8 cellular contexts compared by ENCODE assay signal in genomic region chr12:101759396-101760047, GRCh38. TPM values are rescaled to one million over a fixed set of nuclear protein-coding genes. Genes with fewer than 3 reads are reported as not detected.
DNase-seq lines count a peak whose midpoint lies in the region; ATAC-seq and FAIRE-seq lines count a peak whose summit lies in the region.

No MANE protein-coding gene starts in this region.

- H3K14ac ChIP-seq in mesenchymal stem cell (ENCODE audit: low read length in 2 of 2): no peak overlapping the region

- no peaks in the 10 kb centered on the region for H3K4me1 ChIP-seq in mesenchymal stem cell (ENCODE audit: control insufficient read depth, insufficient read depth, low read depth, low read length)

- no peak overlapping the region for H4K91ac ChIP-seq in mesenchymal stem cell (ENCODE audit: low read length)

- no peak overlapping the region for H3K4ac ChIP-seq in mesenchymal stem cell (ENCODE audit: low read depth in 1 of 2, low read length in 2 of 2)

- H2AK5ac ChIP-seq in mesenchymal stem cell (ENCODE audit: low read length, severe bottlenecking): no peak overlapping the region

- H3K79me1 ChIP-seq in mesenchymal stem cell (replicated peaks; ENCODE audit: low read length, poor library complexity, severe bottlenecking): no peaks in the 10 kb centered on the region

- WGBS in mesenchymal stem cell: 81% methylated on average over 5 of the region's 5 CpGs

- H3K4me3 ChIP-seq in mesenchymal stem cell (ENCODE audit: insufficient read depth in 1 of 2, low read depth in 1 of 2, low read length in 2 of 2): no peak overlapping the region

- H3K18ac ChIP-seq in mesenchymal stem cell (ENCODE audit: low read depth in 1 of 2, low read length in 2 of 2): no peak overlapping the region

- H3K23ac ChIP-seq in mesenchymal stem cell (ENCODE audit: low read length in 2 of 2): no peak overlapping the region

- peak; percentile 71 for FAIRE-seq in GM18507 (lab: Jason Lieb, UNC)

- H3K27ac ChIP-seq in mesenchymal stem cell (ENCODE audit: low read length, poor library complexity, severe bottlenecking): no peak overlapping the region

- H2BK15ac ChIP-seq in mesenchymal stem cell (ENCODE audit: low read depth, poor library complexity, severe bottlenecking): no peak overlapping the region

- no peak overlapping the region for H3K9ac ChIP-seq in mesenchymal stem cell (ENCODE audit: low read length)

- H3K27me3 ChIP-seq in mesenchymal stem cell (ENCODE audit: control insufficient read depth in 1 of 2, insufficient read depth in 1 of 2, low read length in 2 of 2): no peaks in the 10 kb centered on the region

- H2BK120ac ChIP-seq in mesenchymal stem cell (ENCODE audit: low read depth, low read length): no peak overlapping the region

- no peak overlapping the region for H3K4me2 ChIP-seq in mesenchymal stem cell (ENCODE audit: low read length, poor library complexity, severe bottlenecking)

- no peak overlapping the region for H2AFZ ChIP-seq in mesenchymal stem cell (ENCODE audit: low read depth, low read length)

- ATAC-seq in GM18867 (IDR thresholded peaks at IDR 0.05; ENCODE audit: unreplicated experiment): no peak

- peaks cover 10 to 73% of the 10 kb centered on the region in 2 experiments for H3K36me3 ChIP-seq in mesenchymal stem cell (ENCODE audit: control insufficient read depth in 1 of 2, insufficient read depth in 2 of 2, low read depth in 1 of 2, low read length in 2 of 2)

- no peak overlapping the region for H2BK5ac ChIP-seq in mesenchymal stem cell (ENCODE audit: low read depth, low read length, poor library complexity, severe bottlenecking)

- peak; percentile 24 to 43 for DNase-seq in AML-193 (lab: John Stamatoyannopoulos, UW)
- peak; percentile 17 for DNase-seq in GM18507 (ENCODE audit: extremely low spot score, insufficient read length, low read depth)
- DNase-seq in NCI-H1694 treated with DMSO at 0.1 percent for 48 hours (lab: John Stamatoyannopoulos, UW): peak; percentile 22
- DNase-seq in central memory CD4-positive, alpha-beta T cell: peak; percentile 8
- peak; percentile 47 for DNase-seq in mesenchymal stem cell
- DNase-seq in activated CD8-positive, alpha-beta memory T cell treated with anti-CD3 and anti-CD28 coated beads, Interleukin-2, amount 50 U/mL, for 48 hours: no peak
- DNase-seq in DMS153 (lab: John Stamatoyannopoulos, UW): no peak

- no peak overlapping the region for H2BK12ac ChIP-seq in mesenchymal stem cell (ENCODE audit: low read length in 2 of 2)

- no peak overlapping the region for H4K8ac ChIP-seq in mesenchymal stem cell (ENCODE audit: low read length)

- no peaks in the 10 kb centered on the region for H3K9me3 ChIP-seq in mesenchymal stem cell (ENCODE audit: control insufficient read depth, low read length)

RNA-seq across cellular contexts. Expression of gene SYCP3, which starts 20.3 kb away (rescaled TPM):
- 0.03 TPM for polyA plus RNA-seq in mesenchymal stem cell (2013, experiment 1 of 2)
- polyA plus RNA-seq in mesenchymal stem cell (2013, experiment 2 of 2): 0.10 TPM

Comparison
In these comparisons a context has a peak if more than half of its experiments do, and no peak if none do; other contexts are left out.
1. DNase-seq: peak in AML-193 (2 of 2), GM18507 (single experiment), NCI-H1694 treated with DMSO at 0.1 percent for 48 hours (single experiment), central memory CD4-positive, alpha-beta T cell (single experiment) and mesenchymal stem cell (single experiment); none in activated CD8-positive, alpha-beta memory T cell treated with anti-CD3 and anti-CD28 coated beads, Interleukin-2, amount 50 U/mL, for 48 hours (single experiment) and DMS153 (single experiment).